1 cellular context compared by ENCODE assay signal in the genomic region with DNA sequence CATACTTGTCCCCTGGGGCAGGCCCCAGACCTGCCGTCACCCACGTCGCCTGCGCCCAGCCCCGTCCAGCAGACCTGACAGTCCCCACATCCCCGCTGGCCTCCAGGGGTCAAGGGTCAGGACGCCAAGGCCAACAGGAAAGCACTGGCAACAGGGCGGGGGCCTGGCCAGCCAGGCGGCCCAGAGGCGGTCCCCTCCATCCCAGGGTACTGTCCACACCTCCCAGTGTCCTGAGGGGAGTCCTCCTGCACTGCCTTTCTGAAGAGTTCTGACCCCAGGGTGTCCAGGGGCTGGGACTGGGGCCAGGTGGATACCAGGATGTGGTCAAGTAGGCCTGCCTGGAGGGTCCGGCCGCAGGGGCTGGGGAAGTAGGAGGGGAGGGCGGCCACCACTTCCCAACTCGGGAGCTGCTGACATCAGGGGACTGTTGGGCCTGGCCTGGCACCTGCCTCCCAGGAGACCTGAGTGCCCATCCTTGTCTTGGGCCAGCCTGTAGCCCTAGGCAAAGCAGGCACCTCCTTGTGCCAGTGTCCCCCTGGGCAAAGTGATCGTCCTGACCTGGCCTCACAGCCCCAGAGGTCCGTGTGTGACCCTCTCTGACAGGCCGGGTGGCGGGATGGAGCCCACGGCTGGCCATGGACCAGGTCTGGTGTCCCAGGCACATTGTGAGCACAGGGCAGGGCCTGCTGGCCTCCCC.
A peak's percentile ranks its signal among the peaks of the same experiment; 100 is the strongest.
TF ChIP-seq lines count a peak whose summit lies in the region.

No MANE protein-coding gene starts in this region.

TF ChIP-seq in HepG2, 621 proteins besides CTCF, POLR2A, EP300 and RAD21 (continued from another document and continues in another):
- TF ChIP-seq, protein P1, sequence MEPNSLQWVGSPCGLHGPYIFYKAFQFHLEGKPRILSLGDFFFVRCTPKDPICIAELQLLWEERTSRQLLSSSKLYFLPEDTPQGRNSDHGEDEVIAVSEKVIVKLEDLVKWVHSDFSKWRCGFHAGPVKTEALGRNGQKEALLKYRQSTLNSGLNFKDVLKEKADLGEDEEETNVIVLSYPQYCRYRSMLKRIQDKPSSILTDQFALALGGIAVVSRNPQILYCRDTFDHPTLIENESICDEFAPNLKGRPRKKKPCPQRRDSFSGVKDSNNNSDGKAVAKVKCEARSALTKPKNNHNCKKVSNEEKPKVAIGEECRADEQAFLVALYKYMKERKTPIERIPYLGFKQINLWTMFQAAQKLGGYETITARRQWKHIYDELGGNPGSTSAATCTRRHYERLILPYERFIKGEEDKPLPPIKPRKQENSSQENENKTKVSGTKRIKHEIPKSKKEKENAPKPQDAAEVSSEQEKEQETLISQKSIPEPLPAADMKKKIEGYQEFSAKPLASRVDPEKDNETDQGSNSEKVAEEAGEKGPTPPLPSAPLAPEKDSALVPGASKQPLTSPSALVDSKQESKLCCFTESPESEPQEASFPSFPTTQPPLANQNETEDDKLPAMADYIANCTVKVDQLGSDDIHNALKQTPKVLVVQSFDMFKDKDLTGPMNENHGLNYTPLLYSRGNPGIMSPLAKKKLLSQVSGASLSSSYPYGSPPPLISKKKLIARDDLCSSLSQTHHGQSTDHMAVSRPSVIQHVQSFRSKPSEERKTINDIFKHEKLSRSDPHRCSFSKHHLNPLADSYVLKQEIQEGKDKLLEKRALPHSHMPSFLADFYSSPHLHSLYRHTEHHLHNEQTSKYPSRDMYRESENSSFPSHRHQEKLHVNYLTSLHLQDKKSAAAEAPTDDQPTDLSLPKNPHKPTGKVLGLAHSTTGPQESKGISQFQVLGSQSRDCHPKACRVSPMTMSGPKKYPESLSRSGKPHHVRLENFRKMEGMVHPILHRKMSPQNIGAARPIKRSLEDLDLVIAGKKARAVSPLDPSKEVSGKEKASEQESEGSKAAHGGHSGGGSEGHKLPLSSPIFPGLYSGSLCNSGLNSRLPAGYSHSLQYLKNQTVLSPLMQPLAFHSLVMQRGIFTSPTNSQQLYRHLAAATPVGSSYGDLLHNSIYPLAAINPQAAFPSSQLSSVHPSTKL (CRISPR knock-in tag; IDR thresholded peaks at IDR 0.05), result peak; percentile 75
- TF ChIP-seq ZFY (CRISPR knock-in tag; IDR thresholded peaks at IDR 0.05), result peak; percentile 73
- TF ChIP-seq ZNF547 (CRISPR knock-in tag; IDR thresholded peaks at IDR 0.05), result peak; percentile 88
- TF ChIP-seq ZNF354B (CRISPR knock-in tag; IDR thresholded peaks at IDR 0.05), result no peak
- no peak for TF ChIP-seq ZNF615 (CRISPR knock-in tag; IDR thresholded peaks at IDR 0.05; ENCODE audit: borderline replicate concordance)
- no peak for TF ChIP-seq ONECUT2 (CRISPR knock-in tag; IDR thresholded peaks at IDR 0.05)
- TF ChIP-seq, protein P2, sequence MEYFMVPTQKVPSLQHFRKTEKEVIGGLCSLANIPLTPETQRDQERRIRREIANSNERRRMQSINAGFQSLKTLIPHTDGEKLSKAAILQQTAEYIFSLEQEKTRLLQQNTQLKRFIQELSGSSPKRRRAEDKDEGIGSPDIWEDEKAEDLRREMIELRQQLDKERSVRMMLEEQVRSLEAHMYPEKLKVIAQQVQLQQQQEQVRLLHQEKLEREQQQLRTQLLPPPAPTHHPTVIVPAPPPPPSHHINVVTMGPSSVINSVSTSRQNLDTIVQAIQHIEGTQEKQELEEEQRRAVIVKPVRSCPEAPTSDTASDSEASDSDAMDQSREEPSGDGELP (IDR thresholded peaks at IDR 0.05; ENCODE audit: borderline replicate concordance, low read depth), result peak; percentile 71; the same call in 1 of the 2 replicates
- no peak for TF ChIP-seq ZFP36L1 (CRISPR knock-in tag; IDR thresholded peaks at IDR 0.05)
- no peak for TF ChIP-seq ZNF335 (CRISPR knock-in tag; IDR thresholded peaks at IDR 0.05)
- TF ChIP-seq GZF1 (CRISPR knock-in tag; IDR thresholded peaks at IDR 0.05), result 0 out of 2 replicates have a peak, but pooled peaks have one; percentile 27
- no peak for TF ChIP-seq ZNF703 (CRISPR knock-in tag; IDR thresholded peaks at IDR 0.05; ENCODE audit: borderline replicate concordance)
- no peak for TF ChIP-seq KLF11 (CRISPR knock-in tag; IDR thresholded peaks at IDR 0.05)
- no peak for TF ChIP-seq NKX3-1 (CRISPR knock-in tag; IDR thresholded peaks at IDR 0.05)
- TF ChIP-seq EZH2 (conservative IDR thresholded peaks at IDR 0.05; ENCODE audit: low read depth, low read length), result no peak
- no peak for TF ChIP-seq ZNF234 (CRISPR knock-in tag; conservative IDR thresholded peaks at IDR 0.05)
- TF ChIP-seq MEIS1 (CRISPR knock-in tag; IDR thresholded peaks at IDR 0.05; ENCODE audit: borderline replicate concordance), result no peak
- TF ChIP-seq, protein P3, sequence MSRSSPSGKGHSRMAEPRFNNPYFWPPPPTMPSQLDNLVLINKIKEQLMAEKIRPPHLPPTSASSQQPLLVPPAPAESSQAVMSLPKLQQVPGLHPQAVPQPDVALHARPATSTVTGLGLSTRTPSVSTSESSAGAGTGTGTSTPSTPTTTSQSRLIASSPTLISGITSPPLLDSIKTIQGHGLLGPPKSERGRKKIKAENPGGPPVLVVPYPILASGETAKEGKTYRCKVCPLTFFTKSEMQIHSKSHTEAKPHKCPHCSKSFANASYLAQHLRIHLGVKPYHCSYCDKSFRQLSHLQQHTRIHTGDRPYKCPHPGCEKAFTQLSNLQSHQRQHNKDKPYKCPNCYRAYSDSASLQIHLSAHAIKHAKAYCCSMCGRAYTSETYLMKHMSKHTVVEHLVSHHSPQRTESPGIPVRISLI (CRISPR knock-in tag; IDR thresholded peaks at IDR 0.05; ENCODE audit: borderline replicate concordance), result no peak
- TF ChIP-seq PCBP1 (IDR thresholded peaks at IDR 0.05; ENCODE audit: borderline replicate concordance, low read depth, low read length), result no peak
- TF ChIP-seq, protein P4, sequence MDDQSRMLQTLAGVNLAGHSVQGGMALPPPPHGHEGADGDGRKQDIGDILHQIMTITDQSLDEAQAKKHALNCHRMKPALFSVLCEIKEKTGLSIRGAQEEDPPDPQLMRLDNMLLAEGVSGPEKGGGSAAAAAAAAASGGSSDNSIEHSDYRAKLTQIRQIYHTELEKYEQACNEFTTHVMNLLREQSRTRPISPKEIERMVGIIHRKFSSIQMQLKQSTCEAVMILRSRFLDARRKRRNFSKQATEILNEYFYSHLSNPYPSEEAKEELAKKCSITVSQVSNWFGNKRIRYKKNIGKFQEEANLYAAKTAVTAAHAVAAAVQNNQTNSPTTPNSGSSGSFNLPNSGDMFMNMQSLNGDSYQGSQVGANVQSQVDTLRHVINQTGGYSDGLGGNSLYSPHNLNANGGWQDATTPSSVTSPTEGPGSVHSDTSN (CRISPR knock-in tag; IDR thresholded peaks at IDR 0.05; ENCODE audit: borderline replicate concordance), result no peak
- no peak for TF ChIP-seq PRPF4 (IDR thresholded peaks at IDR 0.05; ENCODE audit: low read depth, low read length, poor library complexity, severe bottlenecking)
- no peak for TF ChIP-seq TAF15 (IDR thresholded peaks at IDR 0.05; ENCODE audit: low read depth, low read length, poor library complexity, severe bottlenecking)
- no peak for TF ChIP-seq IRX3 (CRISPR knock-in tag; IDR thresholded peaks at IDR 0.05; ENCODE audit: borderline replicate concordance, low read depth)
- TF ChIP-seq ZNF781 (CRISPR knock-in tag; IDR thresholded peaks at IDR 0.05; ENCODE audit: borderline replicate concordance, not compliant biosample characterization), result no peak
- TF ChIP-seq PHB2 (IDR thresholded peaks at IDR 0.05; ENCODE audit: partially characterized antibody), result no peak
- no peak for TF ChIP-seq RFX1 (IDR thresholded peaks at IDR 0.05)
- TF ChIP-seq, protein P5, sequence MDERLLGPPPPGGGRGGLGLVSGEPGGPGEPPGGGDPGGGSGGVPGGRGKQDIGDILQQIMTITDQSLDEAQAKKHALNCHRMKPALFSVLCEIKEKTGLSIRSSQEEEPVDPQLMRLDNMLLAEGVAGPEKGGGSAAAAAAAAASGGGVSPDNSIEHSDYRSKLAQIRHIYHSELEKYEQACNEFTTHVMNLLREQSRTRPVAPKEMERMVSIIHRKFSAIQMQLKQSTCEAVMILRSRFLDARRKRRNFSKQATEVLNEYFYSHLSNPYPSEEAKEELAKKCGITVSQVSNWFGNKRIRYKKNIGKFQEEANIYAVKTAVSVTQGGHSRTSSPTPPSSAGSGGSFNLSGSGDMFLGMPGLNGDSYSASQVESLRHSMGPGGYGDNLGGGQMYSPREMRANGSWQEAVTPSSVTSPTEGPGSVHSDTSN (CRISPR knock-in tag; IDR thresholded peaks at IDR 0.05), result no peak
- TF ChIP-seq, protein P6, sequence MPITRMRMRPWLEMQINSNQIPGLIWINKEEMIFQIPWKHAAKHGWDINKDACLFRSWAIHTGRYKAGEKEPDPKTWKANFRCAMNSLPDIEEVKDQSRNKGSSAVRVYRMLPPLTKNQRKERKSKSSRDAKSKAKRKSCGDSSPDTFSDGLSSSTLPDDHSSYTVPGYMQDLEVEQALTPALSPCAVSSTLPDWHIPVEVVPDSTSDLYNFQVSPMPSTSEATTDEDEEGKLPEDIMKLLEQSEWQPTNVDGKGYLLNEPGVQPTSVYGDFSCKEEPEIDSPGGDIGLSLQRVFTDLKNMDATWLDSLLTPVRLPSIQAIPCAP (CRISPR knock-in tag; IDR thresholded peaks at IDR 0.05; ENCODE audit: low read depth), result no peak
- TF ChIP-seq MEIS2 (CRISPR knock-in tag; IDR thresholded peaks at IDR 0.05), result peak; percentile 83; the same call in 1 of the 2 replicates
- no peak for TF ChIP-seq SIX1 (CRISPR knock-in tag; IDR thresholded peaks at IDR 0.05; ENCODE audit: borderline replicate concordance)
- TF ChIP-seq, protein P7, sequence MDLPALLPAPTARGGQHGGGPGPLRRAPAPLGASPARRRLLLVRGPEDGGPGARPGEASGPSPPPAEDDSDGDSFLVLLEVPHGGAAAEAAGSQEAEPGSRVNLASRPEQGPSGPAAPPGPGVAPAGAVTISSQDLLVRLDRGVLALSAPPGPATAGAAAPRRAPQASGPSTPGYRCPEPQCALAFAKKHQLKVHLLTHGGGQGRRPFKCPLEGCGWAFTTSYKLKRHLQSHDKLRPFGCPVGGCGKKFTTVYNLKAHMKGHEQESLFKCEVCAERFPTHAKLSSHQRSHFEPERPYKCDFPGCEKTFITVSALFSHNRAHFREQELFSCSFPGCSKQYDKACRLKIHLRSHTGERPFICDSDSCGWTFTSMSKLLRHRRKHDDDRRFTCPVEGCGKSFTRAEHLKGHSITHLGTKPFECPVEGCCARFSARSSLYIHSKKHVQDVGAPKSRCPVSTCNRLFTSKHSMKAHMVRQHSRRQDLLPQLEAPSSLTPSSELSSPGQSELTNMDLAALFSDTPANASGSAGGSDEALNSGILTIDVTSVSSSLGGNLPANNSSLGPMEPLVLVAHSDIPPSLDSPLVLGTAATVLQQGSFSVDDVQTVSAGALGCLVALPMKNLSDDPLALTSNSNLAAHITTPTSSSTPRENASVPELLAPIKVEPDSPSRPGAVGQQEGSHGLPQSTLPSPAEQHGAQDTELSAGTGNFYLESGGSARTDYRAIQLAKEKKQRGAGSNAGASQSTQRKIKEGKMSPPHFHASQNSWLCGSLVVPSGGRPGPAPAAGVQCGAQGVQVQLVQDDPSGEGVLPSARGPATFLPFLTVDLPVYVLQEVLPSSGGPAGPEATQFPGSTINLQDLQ (CRISPR knock-in tag; IDR thresholded peaks at IDR 0.05), result no peak
- no peak for TF ChIP-seq ZBTB21 (CRISPR knock-in tag; IDR thresholded peaks at IDR 0.05)
- peak; percentile 41 for TF ChIP-seq KDM5B (CRISPR knock-in tag; IDR thresholded peaks at IDR 0.05; ENCODE audit: borderline replicate concordance)
- TF ChIP-seq, protein P8, sequence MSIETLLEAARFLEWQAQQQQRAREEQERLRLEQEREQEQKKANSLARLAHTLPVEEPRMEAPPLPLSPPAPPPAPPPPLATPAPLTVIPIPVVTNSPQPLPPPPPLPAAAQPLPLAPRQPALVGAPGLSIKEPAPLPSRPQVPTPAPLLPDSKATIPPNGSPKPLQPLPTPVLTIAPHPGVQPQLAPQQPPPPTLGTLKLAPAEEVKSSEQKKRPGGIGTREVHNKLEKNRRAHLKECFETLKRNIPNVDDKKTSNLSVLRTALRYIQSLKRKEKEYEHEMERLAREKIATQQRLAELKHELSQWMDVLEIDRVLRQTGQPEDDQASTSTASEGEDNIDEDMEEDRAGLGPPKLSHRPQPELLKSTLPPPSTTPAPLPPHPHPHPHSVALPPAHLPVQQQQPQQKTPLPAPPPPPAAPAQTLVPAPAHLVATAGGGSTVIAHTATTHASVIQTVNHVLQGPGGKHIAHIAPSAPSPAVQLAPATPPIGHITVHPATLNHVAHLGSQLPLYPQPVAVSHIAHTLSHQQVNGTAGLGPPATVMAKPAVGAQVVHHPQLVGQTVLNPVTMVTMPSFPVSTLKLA (IDR thresholded peaks at IDR 0.05), result no peak
- TF ChIP-seq KLF16 (CRISPR knock-in tag; IDR thresholded peaks at IDR 0.05), result no peak; a peak in 1 of 4 replicates
- TF ChIP-seq ZNF879 (CRISPR knock-in tag; IDR thresholded peaks at IDR 0.05), result no peak; the same call in 1 of the 2 replicates
- TF ChIP-seq ZNF253 (CRISPR knock-in tag; IDR thresholded peaks at IDR 0.05; ENCODE audit: borderline replicate concordance), result no peak; the same call in 1 of the 2 replicates
- no peak for TF ChIP-seq ZNF672 (CRISPR knock-in tag; IDR thresholded peaks at IDR 0.05)
- TF ChIP-seq, protein P9, sequence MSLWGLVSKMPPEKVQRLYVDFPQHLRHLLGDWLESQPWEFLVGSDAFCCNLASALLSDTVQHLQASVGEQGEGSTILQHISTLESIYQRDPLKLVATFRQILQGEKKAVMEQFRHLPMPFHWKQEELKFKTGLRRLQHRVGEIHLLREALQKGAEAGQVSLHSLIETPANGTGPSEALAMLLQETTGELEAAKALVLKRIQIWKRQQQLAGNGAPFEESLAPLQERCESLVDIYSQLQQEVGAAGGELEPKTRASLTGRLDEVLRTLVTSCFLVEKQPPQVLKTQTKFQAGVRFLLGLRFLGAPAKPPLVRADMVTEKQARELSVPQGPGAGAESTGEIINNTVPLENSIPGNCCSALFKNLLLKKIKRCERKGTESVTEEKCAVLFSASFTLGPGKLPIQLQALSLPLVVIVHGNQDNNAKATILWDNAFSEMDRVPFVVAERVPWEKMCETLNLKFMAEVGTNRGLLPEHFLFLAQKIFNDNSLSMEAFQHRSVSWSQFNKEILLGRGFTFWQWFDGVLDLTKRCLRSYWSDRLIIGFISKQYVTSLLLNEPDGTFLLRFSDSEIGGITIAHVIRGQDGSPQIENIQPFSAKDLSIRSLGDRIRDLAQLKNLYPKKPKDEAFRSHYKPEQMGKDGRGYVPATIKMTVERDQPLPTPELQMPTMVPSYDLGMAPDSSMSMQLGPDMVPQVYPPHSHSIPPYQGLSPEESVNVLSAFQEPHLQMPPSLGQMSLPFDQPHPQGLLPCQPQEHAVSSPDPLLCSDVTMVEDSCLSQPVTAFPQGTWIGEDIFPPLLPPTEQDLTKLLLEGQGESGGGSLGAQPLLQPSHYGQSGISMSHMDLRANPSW (CRISPR knock-in tag; IDR thresholded peaks at IDR 0.05; ENCODE audit: borderline replicate concordance), result no peak
- TF ChIP-seq MBNL3 (CRISPR knock-in tag; conservative IDR thresholded peaks at IDR 0.05), result no peak
- peak; percentile 79; the same call in 1 of the 2 replicates for TF ChIP-seq ZNF83 (CRISPR knock-in tag; IDR thresholded peaks at IDR 0.05; ENCODE audit: borderline replicate concordance)
- TF ChIP-seq PHF5A (CRISPR knock-in tag; IDR thresholded peaks at IDR 0.05; ENCODE audit: low read depth, unreplicated experiment), result no peak
- no peak for TF ChIP-seq AHR (CRISPR knock-in tag; IDR thresholded peaks at IDR 0.05)
- no peak for TF ChIP-seq FOSL2 (CRISPR knock-in tag; IDR thresholded peaks at IDR 0.05)
- TF ChIP-seq ZNF792 (CRISPR knock-in tag; IDR thresholded peaks at IDR 0.05), result peak; percentile 45; the same call in 1 of the 2 replicates
